ENCODE assay signal across 16 cellular contexts in the genomic region with DNA sequence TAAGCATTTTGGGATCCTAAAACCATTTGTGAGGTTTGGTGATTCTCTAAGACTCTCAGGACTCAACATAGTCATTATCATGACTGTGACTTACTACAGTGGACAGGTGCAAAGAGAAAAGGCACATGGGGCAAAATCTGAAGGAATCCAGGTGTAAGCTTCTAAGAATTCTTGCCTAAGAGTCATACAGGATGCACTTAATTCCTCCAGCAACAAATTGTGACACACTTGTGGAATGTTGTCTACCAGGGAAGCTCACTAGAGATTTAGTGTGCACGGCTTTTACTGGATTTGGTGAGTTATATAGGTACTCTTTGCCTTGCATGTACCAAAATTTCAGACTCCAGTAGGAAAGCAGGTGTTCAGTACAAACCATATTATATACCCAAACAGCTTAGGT. TPM values are rescaled to one million over a fixed set of nuclear protein-coding genes. Genes with fewer than 3 reads are reported as not detected.
A peak's percentile ranks its signal among the peaks of the same experiment; 100 is the strongest.
DNase-seq lines count a peak whose midpoint lies in the region; ATAC-seq, FAIRE-seq and TF ChIP-seq lines count a peak whose summit lies in the region.
"Had no signal": no experiment of that assay in that cellular context is flagged by ENCODE, and none has a peak within 500 bp of the region (broad histone marks: within the 10 kb centered on the region; RNA-seq: fewer than 3 reads in every experiment).

No MANE protein-coding gene starts in this region.

- H3K4ac ChIP-seq in H1 (replicated peaks; ENCODE audit: insufficient read length, low read depth, low read length): no peak overlapping the region

- H3K23me2 ChIP-seq in H1 (ENCODE audit: low read depth, low read length): no peaks in the 10 kb centered on the region

- no peak overlapping the region for H3K14ac ChIP-seq in H1 (ENCODE audit: insufficient read length)

- intact Hi-C loops in CD4-positive, alpha-beta T cell (cut with DNase I, micrococcal nuclease): no loop called here

- no peak overlapping the region for H2BK20ac ChIP-seq in H1 (ENCODE audit: low read length)

- no peak overlapping the region for H3K56ac ChIP-seq in H1 (replicated peaks; ENCODE audit: insufficient read length, low read depth, low read length)

- ATAC-seq in CD4-positive, alpha-beta T cell (ENCODE audit: poor library complexity): no peak
- ATAC-seq in naive thymus-derived CD8-positive, alpha-beta T cell: no peak
- no peak for ATAC-seq in GM18520 (IDR thresholded peaks at IDR 0.05; ENCODE audit: unreplicated experiment)
- ATAC-seq: activated naive CD4-positive, alpha-beta T cell treated with anti-CD3 and anti-CD28 coated beads, Interleukin-2, amount 50 U/mL, for 72 hours had no signal

- POLR2A ChIA-PET in CD4-positive, alpha-beta T cell (lab: Charles Lee): interaction anchor here (1.0 kb wide), 1 partner anchor 25 kb away, joined by 4 read pairs; no protein-coding TSS in a partner anchor
- POLR2A ChIA-PET in H1 (lab: Charles Lee; ENCODE audit: partially characterized antibody): interaction anchor here (0.6 to 1.9 kb wide), 4 partner anchors 14 to 46 kb away, joined by 3 to 5 read pairs (median 4); no protein-coding TSS in a partner anchor
- POLR2A ChIA-PET in naive thymus-derived CD8-positive, alpha-beta T cell (lab: Charles Lee): interaction anchor here (0.6 kb wide), 1 partner anchor 13 kb away, joined by 5 read pairs; no protein-coding TSS in a partner anchor

- CTCF ChIA-PET in CD4-positive, alpha-beta T cell (lab: Charles Lee): interaction anchor here (0.6 to 1.9 kb wide), 2 partner anchors 14 to 1456 kb away, joined by 4 read pairs; no protein-coding TSS in a partner anchor
- CTCF ChIA-PET in H1 (lab: Charles Lee; ENCODE audit: partially characterized antibody): interaction anchor here (1.4 kb wide), 1 partner anchor 9 kb away, joined by 3 read pairs; no protein-coding TSS in a partner anchor

- H2AFZ ChIP-seq in H1 (ENCODE audit: low read length): no peak overlapping the region

- no peaks in the 10 kb centered on the region for H3K9me3 ChIP-seq in CD4-positive, alpha-beta T cell (ENCODE audit: control insufficient read depth, low read length)
- no peaks in the 10 kb centered on the region for H3K9me3 ChIP-seq in H1 (ENCODE audit: insufficient read depth in 2 of 2, low read depth in 1 of 2, low read length in 1 of 2)
- H3K9me3 ChIP-seq: HAP-1 had no signal

- TF ChIP-seq CTCF in CD4-positive, alpha-beta T cell (IDR thresholded peaks at IDR 0.05): no peak
- TF ChIP-seq CTCF in H1 (IDR thresholded peaks at IDR 0.05; ENCODE audit: control extremely low read depth in 1 of 3, insufficient read depth in 1 of 3, low read depth in 1 of 3, low read length in 3 of 3): no peak

- no peak for TF ChIP-seq EP300 in H1 (IDR thresholded peaks at IDR 0.05; ENCODE audit: borderline replicate concordance in 1 of 2, low read depth in 2 of 2, low read length in 2 of 2)

- H3K36me3 Mint-ChIP-seq in CD4-positive, alpha-beta T cell (ENCODE audit: low read depth): peaks cover 89% of the 10 kb centered on the region
- peaks cover 0 to 76% (median 19%) of the 10 kb centered on the region in 3 donors for H3K36me3 Mint-ChIP-seq in naive thymus-derived CD8-positive, alpha-beta T cell

- no peak overlapping the region for H3K27ac ChIP-seq in CD4-positive, alpha-beta T cell (ENCODE audit: low read depth, low read length)
- H3K27ac ChIP-seq in H1 (ENCODE audit: low read depth, low read length): no peak overlapping the region

- H3K4me1 ChIP-seq in H1 (replicated peaks in 1 of 4; ENCODE audit: control insufficient read depth in 3 of 4, insufficient read depth in 4 of 4, low read length in 3 of 4): peaks cover 0 to 5% (median 0%) of the 10 kb centered on the region in 4 experiments; a peak in 3 of 7 replicates

- no peak overlapping the region for H2AK5ac ChIP-seq in H1 (ENCODE audit: low read depth, low read length)

- TF ChIP-seq POLR2A in H1 (IDR thresholded peaks at IDR 0.05; ENCODE audit: control extremely low read depth in 1 of 2, low read depth in 2 of 2, low read length in 2 of 2): no peak

- H4K91ac ChIP-seq in H1 (replicated peaks; ENCODE audit: insufficient read length, low read length): no peak overlapping the region

- peaks cover 3 to 23% (median 13%) of the 10 kb centered on the region in 4 experiments; a peak in 7 of 8 replicates for H3K36me3 ChIP-seq in H1 (ENCODE audit: control insufficient read depth in 2 of 4, insufficient read depth in 4 of 4, low read length in 3 of 4)

- peaks cover 9 to 99% of the 10 kb centered on the region in 2 experiments; a peak in 3 of 4 replicates for H3K79me2 ChIP-seq in H1 (ENCODE audit: control insufficient read depth in 1 of 2, insufficient read depth in 2 of 2, low read length in 2 of 2)

- H3K18ac ChIP-seq in H1 (ENCODE audit: extremely low read depth, low read length): no peak overlapping the region

- H4K20me1 ChIP-seq in H1 (replicated peaks in 1 of 2; ENCODE audit: control insufficient read depth in 1 of 2, insufficient read depth in 2 of 2, low read length in 2 of 2): peaks cover 20 to 38% of the 10 kb centered on the region in 2 experiments

- no peak for TF ChIP-seq RAD21 in H1 (IDR thresholded peaks at IDR 0.05 in 1 of 2, conservative IDR thresholded peaks at IDR 0.05 in 1 of 2; ENCODE audit: low read depth in 2 of 2, low read length in 2 of 2)

- no peak overlapping the region for H2BK12ac ChIP-seq in H1 (ENCODE audit: low read depth, low read length)

- DNase-seq in CD4-positive, alpha-beta T cell: no peak
- peak; percentile 23 for DNase-seq in ELR (ENCODE audit: low read depth)
- DNase-seq in H1 (ENCODE audit: low read depth in 1 of 2, low spot score in 2 of 2): no peak
- no peak for DNase-seq in naive thymus-derived CD8-positive, alpha-beta T cell
- DNase-seq in NCI-H187 (lab: John Stamatoyannopoulos, UW): no peak
- DNase-seq in T-helper 2 cell: no peak
- DNase-seq: activated B cell treated with CpG ODN at 0.5 μM for 24 hours; NCI-H2171 treated with DMSO at 0.1 percent for 48 hours; NCI-H524 treated with DMSO at 0.1 percent for 48 hours; small intestine; stimulated activated naive CD4-positive, alpha-beta T cell; T1000 had no signal

- H3K9me3 Mint-ChIP-seq in CD4-positive, alpha-beta T cell: no peaks in the 10 kb centered on the region
- H3K9me3 Mint-ChIP-seq in naive thymus-derived CD8-positive, alpha-beta T cell: no peaks in the 10 kb centered on the region
- H3K9me3 Mint-ChIP-seq: activated B cell treated with CpG ODN at 0.5 μM for 24 hours; activated naive CD4-positive, alpha-beta T cell treated with anti-CD3 and anti-CD28 coated beads, Interleukin-2, amount 50 U/mL, for 72 hours had no signal

- no peak overlapping the region for H3K4me2 ChIP-seq in H1 (ENCODE audit: insufficient read depth in 1 of 2, low read depth in 2 of 2, low read length in 2 of 2)

- no peak overlapping the region for H2BK15ac ChIP-seq in H1 (ENCODE audit: low read length)

- no peak overlapping the region for H3K4me3 ChIP-seq in H1 (ENCODE audit: extremely low read depth in 1 of 4, insufficient read depth in 2 of 4, low read depth in 3 of 4, low read length in 4 of 4)
- H3K4me3 ChIP-seq: HAP-1 had no signal

- no peak overlapping the region for H4K8ac ChIP-seq in H1 (ENCODE audit: extremely low read depth, insufficient read depth, low read length)

- no peak overlapping the region for H3K4me3 Mint-ChIP-seq in CD4-positive, alpha-beta T cell
- H3K4me3 Mint-ChIP-seq in naive thymus-derived CD8-positive, alpha-beta T cell: peak overlapping the region in 2 of 10 donors; percentile 25 to 26
- H3K4me3 Mint-ChIP-seq: activated B cell treated with CpG ODN at 0.5 μM for 24 hours had no signal

- peak; percentile 28 for FAIRE-seq in H1 (lab: Jason Lieb, UNC)
- FAIRE-seq: colon, small intestine had no signal

- H3K27me3 Mint-ChIP-seq in CD4-positive, alpha-beta T cell: no peaks in the 10 kb centered on the region
- H3K27me3 Mint-ChIP-seq in naive thymus-derived CD8-positive, alpha-beta T cell: no peaks in the 10 kb centered on the region
- H3K27me3 Mint-ChIP-seq: activated B cell treated with CpG ODN at 0.5 μM for 24 hours had no signal

- H4K5ac ChIP-seq in H1 (ENCODE audit: insufficient read length, low read depth, low read length): no peak overlapping the region

- no peak overlapping the region for H2BK120ac ChIP-seq in H1 (replicated peaks; ENCODE audit: low read depth, low read length)

- no peak overlapping the region for H3K9ac ChIP-seq in H1 (replicated peaks in 1 of 4; ENCODE audit: extremely low read depth in 1 of 4, low read depth in 3 of 4, low read length in 3 of 4)

- no peak overlapping the region for H2BK5ac ChIP-seq in H1 (ENCODE audit: low read depth, low read length)

- 100% methylated on average over 1 of the region's 1 CpG; no CpG with 5 or more reads in 1 of the 2 experiments for WGBS in H1 (ENCODE audit: extremely low coverage in 1 of 2, insufficient coverage in 1 of 2, insufficient read length in 1 of 2, insufficient replicate concordance in 2 of 2, low coverage in 1 of 2, low lambda C conversion rate in 2 of 2, missing lambda C conversion rate in 1 of 2), 2 experiments

- H3K4me1 Mint-ChIP-seq in CD4-positive, alpha-beta T cell (ENCODE audit: low read depth): peaks cover 85% of the 10 kb centered on the region
- H3K4me1 Mint-ChIP-seq in naive thymus-derived CD8-positive, alpha-beta T cell: peaks cover 29 to 85% (median 73%) of the 10 kb centered on the region in 4 donors

- H3K27ac Mint-ChIP-seq in CD4-positive, alpha-beta T cell: peak overlapping the region; percentile 8
- H3K27ac Mint-ChIP-seq in naive thymus-derived CD8-positive, alpha-beta T cell: peak overlapping the region in 6 of 10 donors; percentile 0 to 61 (median 19)
- H3K27ac Mint-ChIP-seq: activated naive CD4-positive, alpha-beta T cell treated with anti-CD3 and anti-CD28 coated beads, Interleukin-2, amount 50 U/mL, for 72 hours had no signal

- no peaks in the 10 kb centered on the region for H3K27me3 ChIP-seq in CD4-positive, alpha-beta T cell (ENCODE audit: control insufficient read depth, insufficient read depth, low read length)
- no peaks in the 10 kb centered on the region for H3K27me3 ChIP-seq in H1 (replicated peaks in 1 of 4; ENCODE audit: control insufficient read depth in 3 of 4, extremely low read depth in 1 of 4, insufficient read depth in 3 of 4, low read length in 3 of 4)

- H3K79me1 ChIP-seq in H1 (ENCODE audit: low read depth, low read length): peaks cover 3% of the 10 kb centered on the region; the same call in 1 of the 2 replicates

- no peak overlapping the region for H3K23ac ChIP-seq in H1 (ENCODE audit: insufficient read length)

RNA-seq across cellular contexts. Expression of a gene that starts 47.9 kb away (rescaled TPM):
- 100 to 1,000 TPM; 169 to 177 TPM for total RNA-seq in CD4-positive, alpha-beta T cell
- 122 and 128 TPM in 2 replicates for total RNA-seq in H1 (2021; fragmentation: NEBNext Ultra II Directional; extraction: Animal tissue kit (Norgen Biotek cat#: 25700))
- polyA plus RNA-seq in H1 (2011; rRNA removed): 38.4 and 72.9 TPM in 2 replicates
- polyA plus RNA-seq in H1 (2011; cell fraction: cytosol; rRNA removed): 61.6 TPM
- polyA plus RNA-seq in H1 (2011; cell fraction: nucleus; rRNA removed): 49.5 TPM
- polyA plus RNA-seq in H1 (2012, experiment 1 of 2): 64.4 to 81.6 TPM (median 72.8 TPM) in 4 replicates
- 4.4 TPM for polyA plus RNA-seq in H1 (2012, experiment 2 of 2)
- 91.5 TPM for polyA plus RNA-seq in H1 (2013, experiment 1 of 2)
- polyA plus RNA-seq in H1 (2013, experiment 2 of 2): 96.1 TPM
- polyA minus RNA-seq in H1 (2011; rRNA and poly(A)+ RNA removed): 126 and 136 TPM in 2 replicates
- polyA minus RNA-seq in H1 (2011; cell fraction: cytosol; rRNA and poly(A)+ RNA removed): 60.3 TPM
- polyA minus RNA-seq in H1 (2011; cell fraction: nucleus; rRNA and poly(A)+ RNA removed): 140 TPM
- total RNA-seq in naive thymus-derived CD8-positive, alpha-beta T cell: 100 to 1,000 TPM; 206 to 213 TPM
- polyA plus RNA-seq in naive thymus-derived CD8-positive, alpha-beta T cell: 100 to 1,000 TPM in 1 of 3 donors, 10 to 100 TPM in 2; 84.2 to 108 (median 92.2) TPM
